In genomic region chr17:802481-802880, GRCh38 we compare ENCODE assay signal across 12 cellular contexts. TPM values are rescaled to one million over a fixed set of nuclear protein-coding genes. Genes with fewer than 3 reads are reported as not detected.
DNase-seq lines count a peak whose midpoint lies in the region; ATAC-seq and TF ChIP-seq lines count a peak whose summit lies in the region.
"Had no signal": no experiment of that assay in that cellular context is flagged by ENCODE, and none has a peak within 500 bp of the region (broad histone marks: within the 10 kb centered on the region; RNA-seq: fewer than 3 reads in every experiment).

No MANE protein-coding gene starts in this region.

- no peaks in the 10 kb centered on the region for H3K9me3 ChIP-seq in DOHH2 (ENCODE audit: control insufficient read depth, insufficient read depth, low read length)
- no peaks in the 10 kb centered on the region for H3K9me3 ChIP-seq in mesodermal cell (ENCODE audit: control insufficient read depth, low read length)
- no peaks in the 10 kb centered on the region for H3K9me3 ChIP-seq in psoas muscle
- H3K9me3 ChIP-seq: A549 had no signal

- H3K4me2 ChIP-seq in DOHH2 (ENCODE audit: low read length), result peak overlapping the region; percentile 69
- H3K4me2 ChIP-seq: A549 had no signal

- DNase-seq in RWPE1 (ENCODE audit: low spot score) (no peak), psoas muscle (peak in 1 of 2 donors; percentile 35), endothelial cell (ENCODE audit: low spot score) (no peak), AG08396 (ENCODE audit: low spot score) (no peak)
- no peak for DNase-seq in activated CD4-positive, alpha-beta T cell treated with anti-CD3 and anti-CD28 coated beads, Interleukin-2, amount 50 U/mL, for 4 hours
- DNase-seq: CD4-positive, CD25-positive, alpha-beta regulatory T cell; DMS53 had no signal

- POLR2A ChIA-PET in RWPE1 (lab: Yijun Ruan, JAX; ENCODE audit: low non-redundant PET), result no interaction called here

- peaks cover 4% of the 10 kb centered on the region for H3K27me3 Mint-ChIP-seq in endothelial cell (ENCODE audit: unreplicated experiment)
- H3K27me3 Mint-ChIP-seq: CD4-positive, CD25-positive, alpha-beta regulatory T cell had no signal

- peaks cover 22% of the 10 kb centered on the region for H3K79me2 ChIP-seq in DOHH2 (ENCODE audit: control insufficient read depth, low read length)

- no peaks in the 10 kb centered on the region for H3K9me2 ChIP-seq in DOHH2 (replicated peaks; ENCODE audit: control insufficient read depth, low read length)

- H3K27ac Mint-ChIP-seq in endothelial cell (ENCODE audit: unreplicated experiment), result no peak overlapping the region

- peak overlapping the region; percentile 75 for H3K4me3 ChIP-seq in DOHH2 (ENCODE audit: low read length)
- no peak overlapping the region for H3K4me3 ChIP-seq in mesodermal cell (ENCODE audit: extremely low read depth, insufficient read depth, low read length, poor library complexity, severe bottlenecking)
- no peak overlapping the region for H3K4me3 ChIP-seq in psoas muscle
- H3K4me3 ChIP-seq: A549 had no signal

- H3K36me3 ChIP-seq in DOHH2 (ENCODE audit: control insufficient read depth, low read length), result peaks cover 3% of the 10 kb centered on the region; the same call in 1 of the 2 replicates
- peaks cover 63% of the 10 kb centered on the region for H3K36me3 ChIP-seq in mesodermal cell (ENCODE audit: control insufficient read depth, insufficient read depth, low read length)
- H3K36me3 ChIP-seq in psoas muscle (ENCODE audit: insufficient read depth in 1 of 2, low read depth in 1 of 2), result peaks cover 0 to 24% of the 10 kb centered on the region in 2 donors

- no peak for TF ChIP-seq CTCF in DOHH2 (IDR thresholded peaks at IDR 0.05; ENCODE audit: low read depth, low read length, poor library complexity, severe bottlenecking)
- TF ChIP-seq CTCF in RWPE1 (conservative IDR thresholded peaks at IDR 0.05; ENCODE audit: low read depth), result no peak
- no peak for TF ChIP-seq CTCF in psoas muscle (IDR thresholded peaks at IDR 0.05)
- no peak for TF ChIP-seq CTCF in endothelial cell (IDR thresholded peaks at IDR 0.05; ENCODE audit: unreplicated experiment)

- H3K4me1 ChIP-seq in DOHH2 (ENCODE audit: control insufficient read depth, low read length) (peaks cover 31% of the 10 kb centered on the region), mesodermal cell (ENCODE audit: control insufficient read depth, insufficient read depth, low read length, poor library complexity, severe bottlenecking) (no peaks in the 10 kb centered on the region), psoas muscle (peaks cover 30% of the 10 kb centered on the region)
- H3K4me1 ChIP-seq: A549 had no signal

- H3K27me3 ChIP-seq in DOHH2 (ENCODE audit: control insufficient read depth, low read length) (no peaks in the 10 kb centered on the region), psoas muscle (ENCODE audit: insufficient read depth in 3 of 3, low read length in 2 of 3) (no peaks in the 10 kb centered on the region)

- WGBS in mesodermal cell (ENCODE audit: insufficient coverage in 2 of 2), 2 experiments, result 95 to 97% methylated on average over 12 to 14 of the region's 14 CpGs
- WGBS in psoas muscle, 3 donors, result 79 to 94% (median 82%) methylated on average over 14 of the region's 14 CpGs

- CTCF ChIA-PET in RWPE1 (lab: Yijun Ruan, JAX), result no interaction called here

- H3K27ac ChIP-seq in DOHH2 (ENCODE audit: low read depth, low read length) (no peak overlapping the region), RWPE1 (peak overlapping the region; percentile 98), mesodermal cell (ENCODE audit: low read depth, low read length, severe bottlenecking) (peak overlapping the region; percentile 45), psoas muscle (peak overlapping the region; percentile 46)
- H3K27ac ChIP-seq: A549, HL-60 had no signal

- H3F3A ChIP-seq in DOHH2 (ENCODE audit: control insufficient read depth, insufficient read depth), result no peaks in the 10 kb centered on the region

- H3K4me1 Mint-ChIP-seq in endothelial cell (ENCODE audit: unreplicated experiment), result peaks cover 9% of the 10 kb centered on the region
- H3K4me1 Mint-ChIP-seq: CD4-positive, CD25-positive, alpha-beta regulatory T cell had no signal

- no peak overlapping the region for H3K4me3 Mint-ChIP-seq in endothelial cell (ENCODE audit: unreplicated experiment)
- H3K4me3 Mint-ChIP-seq: CD4-positive, CD25-positive, alpha-beta regulatory T cell had no signal

- peaks cover 18% of the 10 kb centered on the region for H3K36me3 Mint-ChIP-seq in endothelial cell (ENCODE audit: low read depth, unreplicated experiment)
- H3K36me3 Mint-ChIP-seq: CD4-positive, CD25-positive, alpha-beta regulatory T cell had no signal

- ATAC-seq in psoas muscle, result no peak
- ATAC-seq: HCT116 had no signal

- H4K20me1 ChIP-seq in DOHH2 (ENCODE audit: control insufficient read depth, insufficient read depth, low read depth, low read length), result no peaks in the 10 kb centered on the region

- no peaks in the 10 kb centered on the region for H3K9me3 Mint-ChIP-seq in endothelial cell (ENCODE audit: unreplicated experiment)
- H3K9me3 Mint-ChIP-seq: CD4-positive, CD25-positive, alpha-beta regulatory T cell had no signal

- intact Hi-C loops in psoas muscle (cut with DNase I), result loop anchor here in 1 of 2 donors (5.0 kb wide), 1 partner anchor 75 kb away; no protein-coding TSS in a partner anchor

RNA-seq across cellular contexts. Expression of gene MRM3, which starts 20.3 kb away (rescaled TPM):
- polyA plus RNA-seq in mesodermal cell (2013, experiment 1 of 2), result 12.1 TPM
- polyA plus RNA-seq in mesodermal cell (2013, experiment 2 of 2), result 12.9 TPM
- 10 to 100 TPM; 17.2 to 30.1 (median 19.5) TPM for total RNA-seq in psoas muscle
- 10 to 100 TPM; 25.9 to 36.2 (median 28.3) TPM for polyA plus RNA-seq in psoas muscle
- total RNA-seq in endothelial cell (ENCODE audit: unreplicated experiment), result 15.9 TPM

RNA-seq across cellular contexts. Expression of gene GLOD4, which starts 20.4 kb away (rescaled TPM):
- 51.8 TPM for polyA plus RNA-seq in mesodermal cell (2013, experiment 1 of 2)
- polyA plus RNA-seq in mesodermal cell (2013, experiment 2 of 2), result 50.5 TPM
- 10 to 100 TPM; 18.5 to 25.2 (median 20.8) TPM for total RNA-seq in psoas muscle
- polyA plus RNA-seq in psoas muscle, result 10 to 100 TPM; 13.5 to 29.2 (median 21.7) TPM
- 93.9 TPM for total RNA-seq in endothelial cell (ENCODE audit: unreplicated experiment)

RNA-seq across cellular contexts. Expression of gene GEMIN4, which starts 50.4 kb away (rescaled TPM):
- 18.2 TPM for polyA plus RNA-seq in mesodermal cell (2013, experiment 1 of 2)
- 17.9 TPM for polyA plus RNA-seq in mesodermal cell (2013, experiment 2 of 2)
- total RNA-seq in psoas muscle, result 10 to 100 TPM; 11.2 to 21.9 (median 14.8) TPM
- 10 to 100 TPM in 2 of 3 donors, 1 to 10 TPM in 1; 7.2 to 12.6 (median 11.4) TPM for polyA plus RNA-seq in psoas muscle
- total RNA-seq in endothelial cell (ENCODE audit: unreplicated experiment), result 17.7 TPM
